Comparison of ENCODE assay signal across 23 cellular contexts in the genomic region with DNA sequence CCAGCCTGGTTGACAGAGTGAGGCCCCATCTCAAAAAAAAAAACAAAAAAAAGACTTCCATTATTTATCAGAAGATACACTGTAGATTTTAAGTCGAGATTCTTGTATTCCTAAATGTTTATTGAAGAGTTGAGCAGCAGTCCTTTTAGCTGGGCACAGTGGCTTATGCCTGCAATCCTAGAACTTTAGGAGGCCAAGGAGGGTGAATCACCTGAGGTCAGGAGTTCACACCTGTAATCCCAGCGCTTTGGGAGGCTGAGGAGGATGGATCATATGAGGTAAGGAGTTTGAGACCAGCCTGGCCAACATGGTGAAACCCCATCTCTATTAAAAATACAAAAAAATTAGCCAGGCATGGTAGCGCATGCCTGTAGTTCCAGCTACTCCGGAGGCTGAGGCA.
"Had no signal": no experiment of that assay in that cellular context is flagged by ENCODE, and none has a peak within 500 bp of the region (broad histone marks: within the 10 kb centered on the region; RNA-seq: fewer than 3 reads in every experiment).

No MANE protein-coding gene starts in this region.

- H3K27ac Mint-ChIP-seq: mesothelial cell of epicardium; natural killer cell; stimulated activated naive B cell treated with anti-CD40 and anti-IgM and Interleukin-4, amounts not matched to agents 10 μg/mL and 1 μg/mL and 100 μg/mL, for 72 hours; stimulated activated naive CD8-positive, alpha-beta T cell treated with anti-CD3 and anti-CD28 coated beads, Interleukin-15, amount 100 ng/mL, for 72 hours had no signal

- H3K36me3 Mint-ChIP-seq: natural killer cell had no signal

- H3K27ac ChIP-seq: dorsolateral prefrontal cortex, esophagus muscularis mucosa, gastrocnemius medialis, heart right ventricle, spleen, thoracic aorta, transverse colon had no signal

- H3K4me1 ChIP-seq: esophagus muscularis mucosa, heart right ventricle, spleen, transverse colon had no signal

- ATAC-seq: gastrocnemius medialis; heart right ventricle; left lobe of liver; natural killer cell; sciatic nerve; stimulated activated naive B cell treated with anti-CD40 and anti-IgM and Interleukin-4, amounts not matched to agents 10 μg/mL and 1 μg/mL and 100 μg/mL, for 72 hours; stimulated activated naive CD8-positive, alpha-beta T cell treated with anti-CD3 and anti-CD28 coated beads, Interleukin-15, amount 100 ng/mL, for 72 hours had no signal

- H3K9me3 ChIP-seq: esophagus muscularis mucosa, gastrocnemius medialis, heart right ventricle, spleen, thoracic aorta, transverse colon had no signal

- H3K4me1 Mint-ChIP-seq: mesothelial cell of epicardium; natural killer cell; neural crest cell; stimulated activated naive B cell treated with anti-CD40 and anti-IgM and Interleukin-4, amounts not matched to agents 10 μg/mL and 1 μg/mL and 100 μg/mL, for 72 hours; stimulated activated naive CD8-positive, alpha-beta T cell treated with anti-CD3 and anti-CD28 coated beads, Interleukin-15, amount 100 ng/mL, for 72 hours had no signal

- FAIRE-seq: islet of Langerhans had no signal

- H3K4me3 ChIP-seq: dorsolateral prefrontal cortex, esophagus muscularis mucosa, gastrocnemius medialis, heart right ventricle, spleen, thoracic aorta, transverse colon had no signal

- DNase-seq: cortex of kidney; dorsolateral prefrontal cortex; effector CD8-positive, alpha-beta T cell; gastrocnemius medialis; heart right ventricle; hypothalamus; kidney glomerular epithelial cell; natural killer cell; posterior cingulate gyrus; spleen; stimulated activated CD4-positive, alpha-beta T cell treated with anti-CD3 and anti-CD28 coated beads, Interleukin-15, amount 100 ng/mL, for 24 hours; stimulated activated CD4-positive, alpha-beta T cell treated with anti-CD3 and anti-CD28 coated beads, Interleukin-1b, Interleukin-23, amount 100 ng/mL, for 48 hours; stimulated activated CD4-positive, alpha-beta T cell treated with anti-CD3 and anti-CD28 coated beads, Interleukin-4, amount 100 ng/mL, for 24 hours; stimulated activated naive B cell treated with anti-CD40 and anti-IgM and Interleukin-4, amounts not matched to agents 10 μg/mL and 1 μg/mL and 100 μg/mL, for 72 hours; stimulated activated naive CD8-positive, alpha-beta T cell treated with anti-CD3 and anti-CD28 coated beads, Interleukin-15, amount 100 ng/mL, for 72 hours; transverse colon had no signal

- H3K9me3 Mint-ChIP-seq: mesothelial cell of epicardium; natural killer cell; neural crest cell; stimulated activated naive B cell treated with anti-CD40 and anti-IgM and Interleukin-4, amounts not matched to agents 10 μg/mL and 1 μg/mL and 100 μg/mL, for 72 hours; stimulated activated naive CD8-positive, alpha-beta T cell treated with anti-CD3 and anti-CD28 coated beads, Interleukin-15, amount 100 ng/mL, for 72 hours had no signal

- H3K4me3 Mint-ChIP-seq: mesothelial cell of epicardium; natural killer cell; neural crest cell; stimulated activated naive B cell treated with anti-CD40 and anti-IgM and Interleukin-4, amounts not matched to agents 10 μg/mL and 1 μg/mL and 100 μg/mL, for 72 hours; stimulated activated naive CD8-positive, alpha-beta T cell treated with anti-CD3 and anti-CD28 coated beads, Interleukin-15, amount 100 ng/mL, for 72 hours had no signal

- H3K27me3 ChIP-seq: dorsolateral prefrontal cortex, esophagus muscularis mucosa, gastrocnemius medialis, heart right ventricle, spleen, transverse colon had no signal
